ENCODE assay signal across 8 cellular contexts in genomic region chr22:50525991-50526848, GRCh38. TPM values are rescaled to one million over a fixed set of nuclear protein-coding genes. Genes with fewer than 3 reads are reported as not detected.
DNase-seq lines count a peak whose midpoint lies in the region; ATAC-seq, FAIRE-seq and TF ChIP-seq lines count a peak whose summit lies in the region.

No MANE protein-coding gene starts in this region.

- in situ Hi-C loops in KBM-7 (cut with MboI; ENCODE audit: low pct_unique_long_range_greater_than_20kb, low sequenced_read_pairs) = no loop called here

- H3K9me3 ChIP-seq in DOHH2 (ENCODE audit: control insufficient read depth, insufficient read depth, low read length) (no peaks in the 10 kb centered on the region), pancreas (no peaks in the 10 kb centered on the region), upper lobe of left lung (no peaks in the 10 kb centered on the region)

- TF ChIP-seq EP300 in upper lobe of left lung (IDR thresholded peaks at IDR 0.05) = no peak

- no peaks in the 10 kb centered on the region for H3K27me3 ChIP-seq in DOHH2 (ENCODE audit: control insufficient read depth, low read length)
- H3K27me3 ChIP-seq in pancreas = peaks cover 0 to 6% (median 0%) of the 10 kb centered on the region in 4 donors
- no peaks in the 10 kb centered on the region for H3K27me3 ChIP-seq in upper lobe of left lung

- H3K36me3 ChIP-seq in DOHH2 (ENCODE audit: control insufficient read depth, low read length) (peaks cover 43% of the 10 kb centered on the region), pancreas (peaks cover 0 to 21% (median 11%) of the 10 kb centered on the region in 3 donors), upper lobe of left lung (peaks cover 16 to 32% (median 28%) of the 10 kb centered on the region in 4 donors)

- DNase-seq in KBM-7 (peak; percentile 87), SK-N-DZ (ENCODE audit: low spot score) (peak; percentile 84), head of caudate nucleus (peak in 38 of 42 donors; percentile 54 to 83 (median 71)), pancreas (peak; percentile 80 to 94 (median 88)), upper lobe of left lung (peak; percentile 84 to 97)
- DNase-seq in activated naive CD4-positive, alpha-beta T cell treated with anti-CD3 and anti-CD28 coated beads, Interleukin-2, amount 50 U/mL, for 72 hours (ENCODE audit: low spot score in 2 of 2) = peak; percentile 87 to 92

- peak; percentile 88 for TF ChIP-seq CTCF in DOHH2 (IDR thresholded peaks at IDR 0.05; ENCODE audit: low read depth, low read length, poor library complexity, severe bottlenecking)
- TF ChIP-seq CTCF in pancreas (IDR thresholded peaks at IDR 0.05) = peak; percentile 31 to 57 (median 56)
- peak; percentile 72 to 94 (median 92) for TF ChIP-seq CTCF in upper lobe of left lung (IDR thresholded peaks at IDR 0.05)

- peak overlapping the region; percentile 97 for H3K4me2 ChIP-seq in DOHH2 (ENCODE audit: low read length)

- H3K27ac ChIP-seq in DOHH2 (ENCODE audit: low read depth, low read length) (peak overlapping the region; percentile 83), pancreas (peak overlapping the region; percentile 88 to 94 (median 90)), upper lobe of left lung (peak overlapping the region; percentile 95 to 100 (median 98))

- H3K4me1 ChIP-seq in DOHH2 (ENCODE audit: control insufficient read depth, low read length) (peaks cover 33% of the 10 kb centered on the region), pancreas (peaks cover 7 to 15% (median 11%) of the 10 kb centered on the region in 3 donors), upper lobe of left lung (peaks cover 39 to 69% (median 44%) of the 10 kb centered on the region in 4 donors)

- H3K4me3 ChIP-seq in DOHH2 (ENCODE audit: low read length) (peak overlapping the region; percentile 93), pancreas (peak overlapping the region; percentile 59 to 75 (median 68)), upper lobe of left lung (peak overlapping the region; percentile 69 to 93 (median 74))

- peak overlapping the region in 1 of 2 donors; percentile 78 for H3K27ac Mint-ChIP-seq in activated naive CD4-positive, alpha-beta T cell treated with anti-CD3 and anti-CD28 coated beads, Interleukin-2, amount 50 U/mL, for 72 hours

- intact Hi-C loops in head of caudate nucleus (cut with DNase I) (loop anchor here (2.0 to 5.0 kb wide), 2 partner anchors 17 to 56 kb away; partner anchors contain the start of genes CHKB and NCAPH2), pancreas (cut with DNase I) (no loop called here)

- WGBS in pancreas, 2 donors = 4 to 10% methylated on average over 34 to 93 of the region's 93 CpGs
- 2 to 8% methylated on average over 2 to 38 of the region's 93 CpGs for WGBS in upper lobe of left lung, 2 donors

- peaks cover 21% of the 10 kb centered on the region for H3F3A ChIP-seq in DOHH2 (ENCODE audit: control insufficient read depth, insufficient read depth)

- H3K79me2 ChIP-seq in DOHH2 (ENCODE audit: control insufficient read depth, low read length) = peaks cover 49% of the 10 kb centered on the region

- no peak for FAIRE-seq in pancreas (lab: Jason Lieb, UNC)

- TF ChIP-seq POLR2A in upper lobe of left lung (IDR thresholded peaks at IDR 0.05) = peak in 1 of 4 donors; percentile 25

- H4K20me1 ChIP-seq in DOHH2 (ENCODE audit: control insufficient read depth, insufficient read depth, low read depth, low read length) = no peaks in the 10 kb centered on the region

- peaks cover 10 to 31% of the 10 kb centered on the region in 2 donors for H3K36me3 Mint-ChIP-seq in activated naive CD4-positive, alpha-beta T cell treated with anti-CD3 and anti-CD28 coated beads, Interleukin-2, amount 50 U/mL, for 72 hours

- H3K9me3 Mint-ChIP-seq in activated naive CD4-positive, alpha-beta T cell treated with anti-CD3 and anti-CD28 coated beads, Interleukin-2, amount 50 U/mL, for 72 hours = no peaks in the 10 kb centered on the region

- ATAC-seq in GM21576 (IDR thresholded peaks at IDR 0.05; ENCODE audit: unreplicated experiment) = peak; percentile 26
- peak; percentile 54 to 65 for ATAC-seq in activated naive CD4-positive, alpha-beta T cell treated with anti-CD3 and anti-CD28 coated beads, Interleukin-2, amount 50 U/mL, for 72 hours
- peak; percentile 36 to 55 (median 40) for ATAC-seq in pancreas
- peak; percentile 27 to 56 for ATAC-seq in upper lobe of left lung (ENCODE audit: low FRiP score in 2 of 2)

- no peaks in the 10 kb centered on the region for H3K9me2 ChIP-seq in DOHH2 (replicated peaks; ENCODE audit: control insufficient read depth, low read length)

RNA-seq across cellular contexts. Expression of gene SCO2, which starts 0.8 kb away (rescaled TPM):
- polyA plus RNA-seq in SK-N-DZ (2014; cell fraction: cytosol; rRNA removed) = 1.1 and 5.1 TPM in 2 replicates
- polyA plus RNA-seq in SK-N-DZ (2014; cell fraction: nucleus; rRNA removed) = 4.3 and 7.6 TPM in 2 replicates
- 1 to 10 TPM in 1 of 2 donors, not detected in 1; 4.8 TPM for total RNA-seq in activated naive CD4-positive, alpha-beta T cell treated with anti-CD3 and anti-CD28 coated beads, Interleukin-2, amount 50 U/mL, for 72 hours
- 1 to 10 TPM in 5 of 6 donors, not detected in 1; 1.2 to 3.1 (median 1.6) TPM for total RNA-seq in pancreas
- polyA plus RNA-seq in pancreas = 1 to 10 TPM in 1 of 2 donors, under 1 TPM in 1; 0.65 to 3.8 TPM
- total RNA-seq in upper lobe of left lung = 10 to 100 TPM in 2 of 6 donors, 1 to 10 TPM in 3, not detected in 1; 1.7 to 14.0 (median 9.2) TPM

RNA-seq across cellular contexts. Expression of gene TYMP, which starts 3.6 kb away (rescaled TPM):
- polyA plus RNA-seq in SK-N-DZ (2014; cell fraction: cytosol; rRNA removed) = 1.6 and 3.1 TPM in 2 replicates
- polyA plus RNA-seq in SK-N-DZ (2014; cell fraction: nucleus; rRNA removed) = 3.0 and 4.6 TPM in 2 replicates
- total RNA-seq in activated naive CD4-positive, alpha-beta T cell treated with anti-CD3 and anti-CD28 coated beads, Interleukin-2, amount 50 U/mL, for 72 hours = 10 to 100 TPM; 20.8 to 74.5 TPM
- total RNA-seq in pancreas (10 to 100 TPM in 4 of 6 donors, 1 to 10 TPM in 2; 5.8 to 68.6 (median 12.4) TPM), upper lobe of left lung (100 to 1,000 TPM; 162 to 346 (median 248) TPM)
- polyA plus RNA-seq in pancreas = 10 to 100 TPM; 36.0 to 58.6 TPM

RNA-seq across cellular contexts. Expression of gene NCAPH2, which starts 18.2 kb away (rescaled TPM):
- 120 and 139 TPM in 2 replicates for polyA plus RNA-seq in SK-N-DZ (2014; cell fraction: cytosol; rRNA removed)
- 392 and 416 TPM in 2 replicates for polyA plus RNA-seq in SK-N-DZ (2014; cell fraction: nucleus; rRNA removed)
- total RNA-seq in activated naive CD4-positive, alpha-beta T cell treated with anti-CD3 and anti-CD28 coated beads, Interleukin-2, amount 50 U/mL, for 72 hours = 100 to 1,000 TPM; 121 to 130 TPM
- total RNA-seq in pancreas (10 to 100 TPM; 15.9 to 27.1 (median 23.0) TPM), upper lobe of left lung (100 to 1,000 TPM in 1 of 6 donors, 10 to 100 TPM in 5; 55.4 to 104 (median 62.2) TPM)
- polyA plus RNA-seq in pancreas = 10 to 100 TPM; 56.8 to 70.1 TPM

RNA-seq across cellular contexts. Expression of gene LMF2, which starts 18.7 kb away (rescaled TPM):
- polyA plus RNA-seq in SK-N-DZ (2014; cell fraction: cytosol; rRNA removed) = 22.3 and 32.0 TPM in 2 replicates
- polyA plus RNA-seq in SK-N-DZ (2014; cell fraction: nucleus; rRNA removed) = 426 and 427 TPM in 2 replicates
- total RNA-seq in activated naive CD4-positive, alpha-beta T cell treated with anti-CD3 and anti-CD28 coated beads, Interleukin-2, amount 50 U/mL, for 72 hours = 10 to 100 TPM; 54.2 to 76.7 TPM
- total RNA-seq in pancreas (100 to 1,000 TPM in 4 of 6 donors, 10 to 100 TPM in 2; 50.3 to 162 (median 122) TPM), upper lobe of left lung (10 to 100 TPM; 36.0 to 87.4 (median 77.4) TPM)
- 100 to 1,000 TPM; 142 to 175 TPM for polyA plus RNA-seq in pancreas

RNA-seq across cellular contexts. Expression of gene KLHDC7B, which starts 19.5 kb away (rescaled TPM):
- not detected in 2 replicates for polyA plus RNA-seq in SK-N-DZ (2014; cell fraction: cytosol; rRNA removed)
- 0.13 TPM in 1 of 2 replicates, not detected in the other for polyA plus RNA-seq in SK-N-DZ (2014; cell fraction: nucleus; rRNA removed)
- 10 to 100 TPM in 1 of 2 donors, 1 to 10 TPM in 1; 2.6 to 11.0 TPM for total RNA-seq in activated naive CD4-positive, alpha-beta T cell treated with anti-CD3 and anti-CD28 coated beads, Interleukin-2, amount 50 U/mL, for 72 hours
- total RNA-seq in pancreas = 1 to 10 TPM in 1 of 6 donors, under 1 TPM in 5; 0.03 to 2.1 (median 0.12) TPM
- polyA plus RNA-seq in pancreas = under 1 TPM in 1 of 2 donors, not detected in 1; 0.15 TPM
- 1 to 10 TPM in 2 of 6 donors, under 1 TPM in 2, not detected in 2; 0.39 to 1.5 (median 0.81) TPM for total RNA-seq in upper lobe of left lung

Comparison
In these comparisons a context has a peak if more than half of its experiments do, and no peak if none do; other contexts are left out.
1. Peak in every context shown above with its lines: DNase-seq, ATAC-seq, H3K4me3 ChIP-seq and H3K27ac ChIP-seq.